Comparison of ENCODE assay signal across 8 cellular contexts in genomic region chr10:43606323-43607198, GRCh38. TPM values are rescaled to one million over a fixed set of nuclear protein-coding genes. Genes with fewer than 3 reads are reported as not detected.
DNase-seq lines count a peak whose midpoint lies in the region; ATAC-seq lines count a peak whose summit lies in the region.

ZNF485 (plus strand) TSS chr10:43606438; CDS start chr10:43607051, 613 bp downstream.

- H3K4me1 ChIP-seq in HUES64 (ENCODE audit: insufficient read depth, low read length) = peaks cover 5% of the 10 kb centered on the region
- no peaks in the 10 kb centered on the region for H3K4me1 ChIP-seq in SJCRH30
- H3K4me1 ChIP-seq in neuronal stem cell (ENCODE audit: control insufficient read depth in 2 of 2, insufficient read depth in 1 of 2, low read depth in 1 of 2, low read length in 2 of 2) = peaks cover 0 to 2% of the 10 kb centered on the region in 2 donors

- H3K23ac ChIP-seq in neuronal stem cell (ENCODE audit: low read depth, low read length, poor library complexity) = peak within 1 kb of the TSS; percentile 76

- peaks cover 6% of the 10 kb centered on the region; the same call in 1 of the 2 replicates for H3K27me3 ChIP-seq in HUES64 (ENCODE audit: insufficient read depth, low read length)
- H3K27me3 ChIP-seq in SJCRH30 = no peaks in the 10 kb centered on the region
- H3K27me3 ChIP-seq in neuronal stem cell (ENCODE audit: control insufficient read depth in 3 of 3, insufficient read depth in 3 of 3, low read depth in 1 of 3, low read length in 3 of 3) = no peaks in the 10 kb centered on the region

- H3K9me3 ChIP-seq in HUES64 (ENCODE audit: insufficient read depth, low read depth, low read length) = 0 out of 2 replicates have a peak, but pooled peaks cover 2% of the 10 kb centered on the region
- no peaks in the 10 kb centered on the region for H3K9me3 ChIP-seq in SJCRH30 (replicated peaks)
- peaks cover 2 to 9% of the 10 kb centered on the region in 2 donors for H3K9me3 ChIP-seq in neuronal stem cell (replicated peaks in 1 of 2; ENCODE audit: control insufficient read depth in 2 of 2, insufficient read depth in 1 of 2, low read depth in 1 of 2, low read length in 2 of 2)

- peak within 1 kb of the TSS; percentile 91 for H3K18ac ChIP-seq in neuronal stem cell (ENCODE audit: low read length)

- H2BK15ac ChIP-seq in neuronal stem cell (ENCODE audit: low read length) = no peak within 1 kb of the TSS

- H3K27ac ChIP-seq in HUES64 (ENCODE audit: low read depth, low read length) (no peak within 1 kb of the TSS), SJCRH30 (no peak within 1 kb of the TSS; the same call in 1 of the 2 replicates), neuronal stem cell (replicated peaks; ENCODE audit: low read length) (no peak within 1 kb of the TSS), substantia nigra (ENCODE audit: low read depth, low read length, poor library complexity, severe bottlenecking) (peak within 1 kb of the TSS; percentile 80)

- peak within 1 kb of the TSS; percentile 78 for H3K14ac ChIP-seq in neuronal stem cell (ENCODE audit: low read length)

- H2AK5ac ChIP-seq in neuronal stem cell (ENCODE audit: low read depth, low read length) = peak within 1 kb of the TSS; percentile 57

- H3K36me3 ChIP-seq in HUES64 (ENCODE audit: insufficient read depth, low read length) (peaks cover 24% of the 10 kb centered on the region; the same call in 1 of the 2 replicates), SJCRH30 (no peaks in the 10 kb centered on the region), neuronal stem cell (replicated peaks in 1 of 2; ENCODE audit: control insufficient read depth in 2 of 2, insufficient read depth in 2 of 2, low read length in 2 of 2) (peaks cover 6 to 22% of the 10 kb centered on the region in 2 donors)

- 5% methylated on average over 58 of the region's 58 CpGs for WGBS in HUES64
- WGBS in neuronal stem cell (ENCODE audit: extremely low coverage in 2 of 2, insufficient read length in 2 of 2, insufficient replicate concordance in 1 of 2), 2 donors = no CpG with 5 or more reads among the region's 58 CpGs

- peak; percentile 98 for ATAC-seq in GM21515 (IDR thresholded peaks at IDR 0.05; ENCODE audit: unreplicated experiment)

- H2BK5ac ChIP-seq in neuronal stem cell (ENCODE audit: low read length) = peak within 1 kb of the TSS; percentile 49

- H2AFZ ChIP-seq in neuronal stem cell (ENCODE audit: low read length) = peak within 1 kb of the TSS; percentile 99

- no peak within 1 kb of the TSS for H3K4ac ChIP-seq in neuronal stem cell (ENCODE audit: low read length)

- DNase-seq in DMS53 (lab: John Stamatoyannopoulos, UW) = peak; percentile 88
- peak; percentile 58 for DNase-seq in SJCRH30
- DNase-seq in activated naive CD4-positive, alpha-beta T cell treated with Interleukin-2 at 50 U/mL for 16 hours = peak; percentile 72
- peak; percentile 71 for DNase-seq in germinal center (ENCODE audit: low spot score)
- peak; percentile 43 for DNase-seq in neuronal stem cell (ENCODE audit: low spot score)
- peak in 48 of 49 donors; percentile 11 to 84 (median 57) for DNase-seq in substantia nigra (lab: John Stamatoyannopoulos, UW)

- peak within 1 kb of the TSS; percentile 33 for H4K8ac ChIP-seq in neuronal stem cell (ENCODE audit: low read depth, low read length)

- no peak within 1 kb of the TSS for H2BK12ac ChIP-seq in neuronal stem cell (ENCODE audit: low read length)

- H3K4me3 ChIP-seq in HUES64 (ENCODE audit: low read length) = peak within 1 kb of the TSS; percentile 78
- peak within 1 kb of the TSS; percentile 68 for H3K4me3 ChIP-seq in SJCRH30
- H3K4me3 ChIP-seq in neuronal stem cell (ENCODE audit: low read length in 2 of 2) = peak within 1 kb of the TSS; percentile 72 to 93

- peak within 1 kb of the TSS; percentile 69 for H3K9ac ChIP-seq in HUES64 (ENCODE audit: low read depth, low read length)
- peak within 1 kb of the TSS; percentile 80 for H3K9ac ChIP-seq in neuronal stem cell (ENCODE audit: low read depth, low read length, poor library complexity)

- peak within 1 kb of the TSS; percentile 91 for H3K4me2 ChIP-seq in neuronal stem cell (ENCODE audit: insufficient read depth, low read length, poor library complexity, severe bottlenecking)

- no peaks in the 10 kb centered on the region for H3K79me1 ChIP-seq in neuronal stem cell (ENCODE audit: low read depth, low read length)

- H2BK120ac ChIP-seq in neuronal stem cell (ENCODE audit: low read depth, low read length) = no peak within 1 kb of the TSS

- H4K91ac ChIP-seq in neuronal stem cell (ENCODE audit: low read depth, low read length, poor library complexity) = no peak within 1 kb of the TSS

RNA-seq across cellular contexts. Expression of gene ZNF485, which starts in this region (rescaled TPM):
- polyA plus RNA-seq in HUES64 (2013, experiment 1 of 2) = 5.0 TPM
- polyA plus RNA-seq in HUES64 (2013, experiment 2 of 2) = 5.1 TPM
- total RNA-seq in SJCRH30 (2014; rRNA removed; shearing (Covaris generic)) = 2.2 and 2.9 TPM in 2 replicates
- 2.0 TPM for polyA plus RNA-seq in neuronal stem cell (2013, experiment 1 of 2)
- 2.4 TPM for polyA plus RNA-seq in neuronal stem cell (2013, experiment 2 of 2)
